8 cellular contexts compared by ENCODE assay signal in the genomic region with DNA sequence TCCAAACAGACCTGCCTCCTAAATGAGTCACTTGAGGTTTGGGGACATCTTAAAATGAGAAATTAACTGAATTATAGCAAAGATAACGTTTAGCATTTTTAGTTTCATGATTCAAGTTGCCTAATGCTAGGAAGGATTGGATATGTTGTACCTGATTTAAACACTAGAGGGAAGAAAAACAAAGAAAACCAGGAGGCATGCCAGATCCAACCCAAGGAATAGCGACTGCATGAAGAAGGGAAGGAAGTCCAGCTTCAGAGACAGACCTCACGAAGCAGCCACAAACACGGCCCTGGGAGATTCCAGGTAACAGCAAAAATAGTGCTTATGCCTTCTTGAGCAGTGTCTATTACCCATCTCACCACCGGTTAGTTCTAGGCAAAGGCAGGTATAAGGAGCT.
DNase-seq lines count a peak whose midpoint lies in the region; ATAC-seq and TF ChIP-seq lines count a peak whose summit lies in the region.

No MANE protein-coding gene starts in this region.

- no peaks in the 10 kb centered on the region for H3K36me3 ChIP-seq in esophagus squamous epithelium

- TF ChIP-seq POLR2A in esophagus squamous epithelium (IDR thresholded peaks at IDR 0.05), result no peak

- peak in 4 of 6 experiments; percentile 11 to 35 (median 24) for TF ChIP-seq CTCF in esophagus squamous epithelium (IDR thresholded peaks at IDR 0.05)

- no peak for ATAC-seq in GM19455 (IDR thresholded peaks at IDR 0.05; ENCODE audit: unreplicated experiment)
- no peak for ATAC-seq in GM18858 (IDR thresholded peaks at IDR 0.05; ENCODE audit: unreplicated experiment)

- intact Hi-C loops in esophagus squamous epithelium (cut with DNase I), result no loop called here

- no peaks in the 10 kb centered on the region for H3K27me3 ChIP-seq in esophagus squamous epithelium

- 24 to 26% methylated on average over 5 of the region's 5 CpGs for WGBS in esophagus squamous epithelium, 2 donors

- no peak overlapping the region for H3K27ac ChIP-seq in esophagus squamous epithelium

- H3K9me3 ChIP-seq in esophagus squamous epithelium, result no peaks in the 10 kb centered on the region

- DNase-seq in EL (peak; percentile 65), NCI-H226 (peak; percentile 38), esophagus squamous epithelium (lab: John Stamatoyannopoulos, UW) (no peak), occipital lobe (lab: John Stamatoyannopoulos, UW) (peak; percentile 2), OCI-M2 (lab: John Stamatoyannopoulos, UW; ENCODE audit: unreplicated experiment) (no peak), NK-92 (lab: John Stamatoyannopoulos, UW; ENCODE audit: unreplicated experiment) (no peak)

- H3K4me1 ChIP-seq in esophagus squamous epithelium, result no peaks in the 10 kb centered on the region

- H3K4me3 ChIP-seq in esophagus squamous epithelium, result no peak overlapping the region

Comparison
In these comparisons a context has a peak if more than half of its experiments do, and no peak if none do; other contexts are left out.
1. DNase-seq: peak in EL (single experiment), NCI-H226 (single experiment) and occipital lobe (single experiment); none in esophagus squamous epithelium (single experiment), OCI-M2 (single experiment) and NK-92 (single experiment).